ENCODE assay signal across 1 cellular context in the genomic region with DNA sequence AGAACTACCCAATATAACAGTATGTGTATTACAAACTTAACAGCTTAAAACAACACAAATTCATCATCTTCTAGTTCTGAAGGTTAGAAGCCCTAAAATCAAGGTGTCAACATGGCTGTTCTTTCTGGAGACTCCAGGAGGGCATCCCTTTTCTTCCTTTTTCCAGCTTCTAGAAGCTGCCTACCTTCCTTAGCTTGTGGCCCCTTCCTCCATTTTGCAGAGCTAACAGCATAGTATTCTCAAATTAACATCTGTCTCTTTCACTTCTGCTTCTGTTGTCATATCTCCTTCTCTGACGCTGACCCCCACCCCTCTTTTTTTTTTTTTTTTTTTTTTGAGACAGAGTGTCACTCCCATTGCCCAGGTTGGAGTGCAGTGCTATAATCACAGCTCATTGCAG.
TF ChIP-seq lines count a peak whose summit lies in the region.

No MANE protein-coding gene starts in this region.

TF ChIP-seq in GM12878, 131 proteins besides CTCF, POLR2A, EP300 and RAD21 (continued from another document):
- 0 out of 2 replicates have a peak, but pooled peaks have one; percentile 38 for TF ChIP-seq STAT3 (IDR thresholded peaks at IDR 0.05; ENCODE audit: low read depth, low read length)
- TF ChIP-seq ZNF217 (IDR thresholded peaks at IDR 0.05), result 0 out of 2 replicates have a peak, but pooled peaks have one; percentile 66
- peak; percentile 79 for TF ChIP-seq CREB1 (IDR thresholded peaks at IDR 0.05; ENCODE audit: low read depth)
- TF ChIP-seq USF2 (IDR thresholded peaks at IDR 0.05; ENCODE audit: borderline replicate concordance, low read depth, low read length), result no peak
- no peak for TF ChIP-seq SREBF1 (IDR thresholded peaks at IDR 0.05; ENCODE audit: low read length)
- TF ChIP-seq LARP7 (IDR thresholded peaks at IDR 0.05), result no peak
- no peak for TF ChIP-seq MAX (IDR thresholded peaks at IDR 0.05; ENCODE audit: low read depth, low read length)
- TF ChIP-seq BCL11A (IDR thresholded peaks at IDR 0.05; ENCODE audit: low read depth, low read length), result peak; percentile 33; the same call in 1 of the 2 replicates
- no peak for TF ChIP-seq ZNF622 (IDR thresholded peaks at IDR 0.05)
- peak; percentile 87 for TF ChIP-seq ZNF384 (IDR thresholded peaks at IDR 0.05; ENCODE audit: borderline replicate concordance, low read depth, low read length)
- TF ChIP-seq SRF (IDR thresholded peaks at IDR 0.05; ENCODE audit: low read depth in 2 of 2, low read length in 2 of 2), result no peak
- peak; percentile 30 to 51; a peak in 3 of 4 replicates for TF ChIP-seq IKZF2 (IDR thresholded peaks at IDR 0.05)
- TF ChIP-seq RUNX3 (IDR thresholded peaks at IDR 0.05; ENCODE audit: low read length), result peak; percentile 29
- peak; percentile 71 for TF ChIP-seq CREM (IDR thresholded peaks at IDR 0.05; ENCODE audit: low read depth)
- TF ChIP-seq CEBPZ (IDR thresholded peaks at IDR 0.05; ENCODE audit: low read depth, low read length), result no peak
- no peak for TF ChIP-seq ZNF24 (IDR thresholded peaks at IDR 0.05)
- 0 out of 2 replicates have a peak, but pooled peaks have one; percentile 14 for TF ChIP-seq RELB (IDR thresholded peaks at IDR 0.05; ENCODE audit: low read depth)
- TF ChIP-seq EED (IDR thresholded peaks at IDR 0.05; ENCODE audit: low read depth), result peak; percentile 50; the same call in 1 of the 2 replicates
- TF ChIP-seq, protein P1, sequence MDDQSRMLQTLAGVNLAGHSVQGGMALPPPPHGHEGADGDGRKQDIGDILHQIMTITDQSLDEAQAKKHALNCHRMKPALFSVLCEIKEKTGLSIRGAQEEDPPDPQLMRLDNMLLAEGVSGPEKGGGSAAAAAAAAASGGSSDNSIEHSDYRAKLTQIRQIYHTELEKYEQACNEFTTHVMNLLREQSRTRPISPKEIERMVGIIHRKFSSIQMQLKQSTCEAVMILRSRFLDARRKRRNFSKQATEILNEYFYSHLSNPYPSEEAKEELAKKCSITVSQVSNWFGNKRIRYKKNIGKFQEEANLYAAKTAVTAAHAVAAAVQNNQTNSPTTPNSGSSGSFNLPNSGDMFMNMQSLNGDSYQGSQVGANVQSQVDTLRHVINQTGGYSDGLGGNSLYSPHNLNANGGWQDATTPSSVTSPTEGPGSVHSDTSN (IDR thresholded peaks at IDR 0.05; ENCODE audit: insufficient replicate concordance, low read depth, low read length), result no peak
- no peak for TF ChIP-seq PAX8 (IDR thresholded peaks at IDR 0.05)
- 0 out of 3 replicates have a peak, but pooled peaks have one; percentile 17 for TF ChIP-seq POU2F2 (IDR thresholded peaks at IDR 0.05; ENCODE audit: borderline replicate concordance, low read depth, low read length)
- TF ChIP-seq IKZF1 (conservative IDR thresholded peaks at IDR 0.05), result 0 out of 2 replicates have a peak, but pooled peaks have one; percentile 27
- TF ChIP-seq MLLT1 (IDR thresholded peaks at IDR 0.05), result 0 out of 2 replicates have a peak, but pooled peaks have one; percentile 23
- peak; percentile 84 for TF ChIP-seq SPI1 (IDR thresholded peaks at IDR 0.05; ENCODE audit: borderline replicate concordance, insufficient read depth, low read depth, low read length)
- TF ChIP-seq IRF4 (IDR thresholded peaks at IDR 0.05; ENCODE audit: low read depth, low read length), result peak; percentile 60; the same call in 1 of the 2 replicates
- TF ChIP-seq YY1 (IDR thresholded peaks at IDR 0.05; ENCODE audit: low read depth, low read length), result peak; percentile 74
- TF ChIP-seq, protein P2, sequence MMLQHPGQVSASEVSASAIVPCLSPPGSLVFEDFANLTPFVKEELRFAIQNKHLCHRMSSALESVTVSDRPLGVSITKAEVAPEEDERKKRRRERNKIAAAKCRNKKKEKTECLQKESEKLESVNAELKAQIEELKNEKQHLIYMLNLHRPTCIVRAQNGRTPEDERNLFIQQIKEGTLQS (IDR thresholded peaks at IDR 0.05; ENCODE audit: borderline replicate concordance, extremely low read depth, low read depth, low read length), result no peak
- TF ChIP-seq DPF2 (IDR thresholded peaks at IDR 0.05), result no peak
- TF ChIP-seq, protein P3, sequence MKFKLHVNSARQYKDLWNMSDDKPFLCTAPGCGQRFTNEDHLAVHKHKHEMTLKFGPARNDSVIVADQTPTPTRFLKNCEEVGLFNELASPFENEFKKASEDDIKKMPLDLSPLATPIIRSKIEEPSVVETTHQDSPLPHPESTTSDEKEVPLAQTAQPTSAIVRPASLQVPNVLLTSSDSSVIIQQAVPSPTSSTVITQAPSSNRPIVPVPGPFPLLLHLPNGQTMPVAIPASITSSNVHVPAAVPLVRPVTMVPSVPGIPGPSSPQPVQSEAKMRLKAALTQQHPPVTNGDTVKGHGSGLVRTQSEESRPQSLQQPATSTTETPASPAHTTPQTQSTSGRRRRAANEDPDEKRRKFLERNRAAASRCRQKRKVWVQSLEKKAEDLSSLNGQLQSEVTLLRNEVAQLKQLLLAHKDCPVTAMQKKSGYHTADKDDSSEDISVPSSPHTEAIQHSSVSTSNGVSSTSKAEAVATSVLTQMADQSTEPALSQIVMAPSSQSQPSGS (IDR thresholded peaks at IDR 0.05; ENCODE audit: low read length), result peak; percentile 57
- peak; percentile 90 for TF ChIP-seq SMARCA5 (IDR thresholded peaks at IDR 0.05)
- 0 out of 2 replicates have a peak, but pooled peaks have one; percentile 53 for TF ChIP-seq NBN (IDR thresholded peaks at IDR 0.05)
- TF ChIP-seq, protein P4, sequence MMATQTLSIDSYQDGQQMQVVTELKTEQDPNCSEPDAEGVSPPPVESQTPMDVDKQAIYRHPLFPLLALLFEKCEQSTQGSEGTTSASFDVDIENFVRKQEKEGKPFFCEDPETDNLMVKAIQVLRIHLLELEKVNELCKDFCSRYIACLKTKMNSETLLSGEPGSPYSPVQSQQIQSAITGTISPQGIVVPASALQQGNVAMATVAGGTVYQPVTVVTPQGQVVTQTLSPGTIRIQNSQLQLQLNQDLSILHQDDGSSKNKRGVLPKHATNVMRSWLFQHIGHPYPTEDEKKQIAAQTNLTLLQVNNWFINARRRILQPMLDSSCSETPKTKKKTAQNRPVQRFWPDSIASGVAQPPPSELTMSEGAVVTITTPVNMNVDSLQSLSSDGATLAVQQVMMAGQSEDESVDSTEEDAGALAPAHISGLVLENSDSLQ (IDR thresholded peaks at IDR 0.05), result peak; percentile 51; the same call in 1 of the 2 replicates
- TF ChIP-seq BRCA1 (IDR thresholded peaks at IDR 0.05; ENCODE audit: low read depth, low read length), result no peak
